Comparison of ENCODE assay signal across 1 cellular context in genomic region chr1:28648493-28649238, GRCh38.
A peak's percentile ranks its signal among the peaks of the same experiment; 100 is the strongest.
TF ChIP-seq lines count a peak whose summit lies in the region.

Gene RNU11 (plus strand): TSS chr1:28648600.

TF ChIP-seq in K562, 482 proteins besides CTCF, POLR2A, EP300 and RAD21 (continued from another document and continues in another):
- peak; percentile 85 for TF ChIP-seq TOE1 (IDR thresholded peaks at IDR 0.05; ENCODE audit: borderline replicate concordance)
- peak; percentile 38; the same call in 1 of the 2 replicates for TF ChIP-seq TOE1 (CRISPR knock-in tag; IDR thresholded peaks at IDR 0.05; ENCODE audit: borderline replicate concordance, low read depth)
- TF ChIP-seq MED1 (CRISPR knock-in tag; IDR thresholded peaks at IDR 0.05; ENCODE audit: borderline replicate concordance) = peak; percentile 100
- TF ChIP-seq ZNF695 (CRISPR knock-in tag; IDR thresholded peaks at IDR 0.05) = peak; percentile 98
- peak; percentile 93; the same call in 1 of the 2 replicates for TF ChIP-seq HMGXB4 (CRISPR knock-in tag; IDR thresholded peaks at IDR 0.05)
- TF ChIP-seq RBM34 (IDR thresholded peaks at IDR 0.05; ENCODE audit: borderline replicate concordance, insufficient read depth, low read length) = no peak
- no peak; the same call in 1 of the 2 replicates for TF ChIP-seq GATA2 (CRISPR knock-in tag; IDR thresholded peaks at IDR 0.05)
- TF ChIP-seq PTRF (tag; IDR thresholded peaks at IDR 0.05) = peak; percentile 74
- TF ChIP-seq TFAM (CRISPR knock-in tag; conservative IDR thresholded peaks at IDR 0.05) = no peak
- peak; percentile 88 for TF ChIP-seq IRF1 (CRISPR knock-in tag; IDR thresholded peaks at IDR 0.05; ENCODE audit: borderline replicate concordance)
- TF ChIP-seq BDP1 (IDR thresholded peaks at IDR 0.05; ENCODE audit: insufficient read depth, insufficient read length) = no peak
- TF ChIP-seq CBFA2T3 (IDR thresholded peaks at IDR 0.05) = peak; percentile 72
- TF ChIP-seq NFATC3 (IDR thresholded peaks at IDR 0.05) = peak; percentile 92
- TF ChIP-seq ZBTB49 (CRISPR knock-in tag; IDR thresholded peaks at IDR 0.05; ENCODE audit: borderline replicate concordance) = no peak; the same call in none of the 2 replicates
- TF ChIP-seq ZNF77 (CRISPR knock-in tag; IDR thresholded peaks at IDR 0.05) = peak; percentile 95
- TF ChIP-seq ETS2 (tag; IDR thresholded peaks at IDR 0.05; ENCODE audit: borderline replicate concordance, poor library complexity, severe bottlenecking) = no peak
- TF ChIP-seq KAT8 (IDR thresholded peaks at IDR 0.05; ENCODE audit: low read depth) = no peak
- no peak; the same call in 1 of the 2 replicates for TF ChIP-seq ZBTB7A (IDR thresholded peaks at IDR 0.05; ENCODE audit: borderline replicate concordance, control insufficient read depth, low read depth, low read length)
- TF ChIP-seq GTF3C2 (IDR thresholded peaks at IDR 0.05; ENCODE audit: borderline replicate concordance, extremely low read depth, insufficient read length) = no peak
- TF ChIP-seq STAT6 (CRISPR knock-in tag; IDR thresholded peaks at IDR 0.05) = peak; percentile 98
- peak; percentile 100 for TF ChIP-seq ARHGAP35 (IDR thresholded peaks at IDR 0.05; ENCODE audit: partially characterized antibody)
- no peak for TF ChIP-seq ZNF280A (IDR thresholded peaks at IDR 0.05; ENCODE audit: low read depth, partially characterized antibody)
- TF ChIP-seq ZNF583 (CRISPR knock-in tag; IDR thresholded peaks at IDR 0.05) = peak; percentile 67
- TF ChIP-seq JUN (IDR thresholded peaks at IDR 0.05; ENCODE audit: borderline replicate concordance, low read depth, low read length) = peak; percentile 90
- TF ChIP-seq JUN (CRISPR knock-in tag; IDR thresholded peaks at IDR 0.05; ENCODE audit: borderline replicate concordance) = peak; percentile 97
- TF ChIP-seq CBX1 (IDR thresholded peaks at IDR 0.05; ENCODE audit: low read depth) = peak; percentile 100
- TF ChIP-seq DMBX1 (CRISPR knock-in tag; IDR thresholded peaks at IDR 0.05; ENCODE audit: borderline replicate concordance) = peak; percentile 79
- no peak for TF ChIP-seq POLR3G (IDR thresholded peaks at IDR 0.05; ENCODE audit: extremely low read depth, insufficient read length, insufficient replicate concordance)
- no peak for TF ChIP-seq UBTF (IDR thresholded peaks at IDR 0.05; ENCODE audit: borderline replicate concordance in 1 of 2, low read depth in 2 of 2, low read length in 2 of 2)
- TF ChIP-seq SREBF1 (IDR thresholded peaks at IDR 0.05; ENCODE audit: borderline replicate concordance, low read depth, low read length) = peak; percentile 79; the same call in 1 of the 2 replicates
- no peak for TF ChIP-seq ZBTB8A (IDR thresholded peaks at IDR 0.05; ENCODE audit: partially characterized antibody)
- TF ChIP-seq NFIC (IDR thresholded peaks at IDR 0.05) = peak; percentile 89
- TF ChIP-seq SOX6 (IDR thresholded peaks at IDR 0.05) = peak; percentile 95
- TF ChIP-seq DIDO1 (tag; IDR thresholded peaks at IDR 0.05; ENCODE audit: low read depth) = peak; percentile 80
- peak; percentile 88 for TF ChIP-seq ZFP1 (CRISPR knock-in tag; IDR thresholded peaks at IDR 0.05)
- no peak for TF ChIP-seq PRMT5 (CRISPR knock-in tag; IDR thresholded peaks at IDR 0.05)
- peak; percentile 97 for TF ChIP-seq SMAD3 (CRISPR knock-in tag; conservative IDR thresholded peaks at IDR 0.05)
- TF ChIP-seq BRCA1 (IDR thresholded peaks at IDR 0.05) = no peak
- no peak for TF ChIP-seq BRCA1 (CRISPR knock-in tag; IDR thresholded peaks at IDR 0.05)
- peak; percentile 64 for TF ChIP-seq ATF6 (CRISPR knock-in tag; IDR thresholded peaks at IDR 0.05)
- peak; percentile 67; the same call in 1 of the 2 replicates for TF ChIP-seq ZNF395 (CRISPR knock-in tag; IDR thresholded peaks at IDR 0.05)
- TF ChIP-seq NR2C2 (CRISPR knock-in tag; IDR thresholded peaks at IDR 0.05) = no peak; the same call in none of the 2 replicates
- TF ChIP-seq NR2C2 (tag; IDR thresholded peaks at IDR 0.05) = peak; percentile 86
- peak; percentile 11; the same call in 1 of the 2 replicates for TF ChIP-seq KLF1 (tag; IDR thresholded peaks at IDR 0.05)
